8 cellular contexts compared by ENCODE assay signal in the genomic region with DNA sequence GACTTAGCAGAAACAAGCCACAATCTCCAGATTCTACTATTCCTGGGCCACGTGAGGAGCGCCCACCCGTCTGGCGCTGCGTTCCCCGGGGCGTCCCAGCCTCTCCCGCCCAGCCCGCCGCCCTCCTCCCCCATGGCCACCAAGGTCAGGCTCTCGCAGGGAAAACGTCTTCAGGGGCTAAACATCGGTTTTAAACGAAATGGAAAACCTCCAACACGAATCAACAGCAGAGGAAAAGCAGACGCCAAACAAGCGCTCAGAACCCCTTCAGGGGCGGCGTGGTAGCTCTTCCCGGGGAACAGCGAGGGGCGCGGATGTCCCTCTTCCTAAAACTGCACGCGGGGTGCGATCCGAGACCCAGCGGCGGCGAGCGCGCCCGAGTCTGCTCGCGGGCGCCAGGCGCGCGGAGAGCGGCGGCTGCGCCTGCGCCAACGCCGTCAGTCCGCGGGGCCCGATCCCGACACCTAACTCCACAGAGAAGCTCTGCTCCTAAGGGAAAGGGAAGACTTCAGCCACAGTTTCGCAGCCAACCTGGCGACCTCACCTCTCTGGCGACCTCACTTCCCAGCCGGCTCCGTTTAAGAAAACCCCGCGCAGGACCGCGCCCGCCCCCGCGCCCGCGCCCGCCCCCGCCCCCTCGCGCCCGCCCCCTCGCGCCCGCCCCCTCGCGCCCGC. TPM values are rescaled to one million over a fixed set of nuclear protein-coding genes. Genes with fewer than 3 reads are reported as not detected.
DNase-seq lines count a peak whose midpoint lies in the region; ATAC-seq and TF ChIP-seq lines count a peak whose summit lies in the region.

No MANE protein-coding gene starts in this region.

- 0% methylated on average over 33 to 56 of the region's 74 CpGs for WGBS in body of pancreas, 2 donors
- WGBS in sigmoid colon, 2 donors = 0% methylated on average over 65 to 74 of the region's 74 CpGs

- H3K4me1 ChIP-seq in body of pancreas (peaks cover 32% of the 10 kb centered on the region), iPS-15b (ENCODE audit: control insufficient read depth, insufficient read depth, low read length) (no peaks in the 10 kb centered on the region), sigmoid colon (peaks cover 0 to 23% (median 20%) of the 10 kb centered on the region in 4 donors)

- H3K36me3 Mint-ChIP-seq in T-helper 17 cell (ENCODE audit: low read depth) = peaks cover 4% of the 10 kb centered on the region

- H3K27me3 Mint-ChIP-seq in T-helper 17 cell = no peaks in the 10 kb centered on the region

- peak; percentile 54 for ATAC-seq in HG02678 (IDR thresholded peaks at IDR 0.05; ENCODE audit: unreplicated experiment)
- ATAC-seq in T-helper 17 cell = peak; percentile 77
- peak; percentile 75 for ATAC-seq in body of pancreas

- TF ChIP-seq POLR2A in body of pancreas (IDR thresholded peaks at IDR 0.05) = no peak
- TF ChIP-seq POLR2A in sigmoid colon (IDR thresholded peaks at IDR 0.05) = no peak

- H3K4me1 Mint-ChIP-seq in T-helper 17 cell = peaks cover 24% of the 10 kb centered on the region

- H3K4me3 ChIP-seq in body of pancreas (peak overlapping the region; percentile 13 to 92), iPS-15b (ENCODE audit: low read depth, low read length) (peak overlapping the region; percentile 88), sigmoid colon (peak overlapping the region; percentile 76 to 97 (median 90))

- peak in 1 of 7 experiments; percentile 10 for TF ChIP-seq CTCF in body of pancreas (IDR thresholded peaks at IDR 0.05)
- no peak for TF ChIP-seq CTCF in sigmoid colon (IDR thresholded peaks at IDR 0.05)

- H3K9me3 ChIP-seq in T-helper 17 cell (ENCODE audit: control insufficient read depth, low read length, poor library complexity, severe bottlenecking) = no peaks in the 10 kb centered on the region
- H3K9me3 ChIP-seq in body of pancreas = no peaks in the 10 kb centered on the region
- no peaks in the 10 kb centered on the region for H3K9me3 ChIP-seq in iPS-15b (ENCODE audit: control insufficient read depth, insufficient read depth, low read length)
- no peaks in the 10 kb centered on the region for H3K9me3 ChIP-seq in sigmoid colon

- peak overlapping the region; percentile 75 to 94 (median 92) for H3K27ac ChIP-seq in body of pancreas
- H3K27ac ChIP-seq in sigmoid colon = peak overlapping the region; percentile 84 to 92 (median 88)

- intact Hi-C loops in body of pancreas (cut with DNase I) (no loop called here), sigmoid colon (cut with DNase I) (loop anchor here (2.0 to 5.0 kb wide), 3 partner anchors 40 to 175 kb away; a partner anchor contains a TSS)

- H3K9ac ChIP-seq in iPS-15b (ENCODE audit: low read depth, low read length) = peak overlapping the region; percentile 88

- H3K36me3 ChIP-seq in body of pancreas (replicated peaks in 1 of 2; ENCODE audit: insufficient read depth in 1 of 2, low read depth in 2 of 2) (peaks cover 0 to 4% of the 10 kb centered on the region in 2 donors), iPS-15b (ENCODE audit: control insufficient read depth, insufficient read depth, low read length) (peaks cover 11% of the 10 kb centered on the region), sigmoid colon (peaks cover 3 to 13% (median 9%) of the 10 kb centered on the region in 4 donors)

- H3K4me3 Mint-ChIP-seq in T-helper 17 cell = peak overlapping the region; percentile 91

- H3K27me3 ChIP-seq in body of pancreas (no peaks in the 10 kb centered on the region), iPS-15b (ENCODE audit: control insufficient read depth, insufficient read depth, low read length) (no peaks in the 10 kb centered on the region), sigmoid colon (no peaks in the 10 kb centered on the region)

- no peak for TF ChIP-seq EP300 in sigmoid colon (IDR thresholded peaks at IDR 0.05)

- DNase-seq in NCI-H187 (lab: John Stamatoyannopoulos, UW) (peak; percentile 43 to 81), NCI-H187 treated with DMSO at 0.1 percent for 48 hours (lab: John Stamatoyannopoulos, UW) (no peak), NCI-H1105 (lab: John Stamatoyannopoulos, UW) (peak; percentile 50), T-helper 17 cell (peak; percentile 43 to 59 (median 55)), body of pancreas (peak; percentile 53 to 69 (median 64)), sigmoid colon (peak; percentile 80)

- H3K27ac Mint-ChIP-seq in T-helper 17 cell = no peak overlapping the region

RNA-seq across cellular contexts. Expression of a gene that starts 0.5 kb away (rescaled TPM):
- total RNA-seq in T-helper 17 cell (10 to 100 TPM; 64.4 to 70.0 TPM), body of pancreas (10 to 100 TPM; 34.8 to 42.5 TPM), sigmoid colon (10 to 100 TPM; 18.5 to 33.5 (median 23.1) TPM)
- 10 to 100 TPM; 17.5 to 19.2 (median 18.0) TPM for polyA plus RNA-seq in sigmoid colon

RNA-seq across cellular contexts. Expression of a gene that starts 27.5 kb away (rescaled TPM):
- total RNA-seq in T-helper 17 cell (not detected), body of pancreas (1 to 10 TPM in 1 of 2 donors, under 1 TPM in 1; 0.66 to 1.0 TPM), sigmoid colon (under 1 TPM; under 0.01 to 0.54 (median 0.30) TPM)
- polyA plus RNA-seq in sigmoid colon = under 1 TPM; 0.46 to 0.95 (median 0.60) TPM
